Comparison of ENCODE assay signal across 1 cellular context in the genomic region with DNA sequence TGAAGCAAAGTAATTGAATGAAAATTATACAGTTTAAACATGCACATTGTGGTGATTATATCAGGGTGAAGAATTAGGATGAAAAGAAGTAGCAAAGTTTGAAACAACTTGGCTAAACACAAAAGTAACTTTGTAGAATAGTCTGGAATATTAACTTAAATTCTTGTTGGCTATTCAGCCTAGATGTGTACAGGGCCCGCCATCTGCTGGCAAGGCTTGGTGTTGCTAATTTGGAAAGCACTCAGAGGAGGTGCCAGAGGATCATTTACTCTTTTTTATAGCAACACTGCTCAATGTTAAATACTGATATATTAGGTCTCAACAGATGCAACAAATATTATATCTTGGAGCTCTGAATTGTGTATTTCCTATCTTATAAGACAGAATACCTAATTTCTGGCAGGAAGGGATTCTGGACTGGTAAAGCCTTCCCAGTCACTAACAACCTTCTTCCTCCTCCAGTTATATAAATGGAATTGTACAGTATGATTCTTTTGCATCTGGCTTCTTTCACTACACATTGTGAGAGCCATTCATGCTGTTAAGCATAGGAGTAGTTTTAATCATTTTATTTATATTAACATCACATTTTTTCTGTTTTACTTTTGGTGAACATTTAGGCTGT.
TF ChIP-seq lines count a peak whose summit lies in the region.

No MANE protein-coding gene starts in this region.

TF ChIP-seq in SK-N-SH, 30 proteins besides CTCF, POLR2A, EP300 and RAD21 (continued from another document):
- 0 out of 2 replicates have a peak, but pooled peaks have one; percentile 50 for TF ChIP-seq RFX5 (IDR thresholded peaks at IDR 0.05; ENCODE audit: low read length)
